ENCODE assay signal across 8 cellular contexts in the genomic region with DNA sequence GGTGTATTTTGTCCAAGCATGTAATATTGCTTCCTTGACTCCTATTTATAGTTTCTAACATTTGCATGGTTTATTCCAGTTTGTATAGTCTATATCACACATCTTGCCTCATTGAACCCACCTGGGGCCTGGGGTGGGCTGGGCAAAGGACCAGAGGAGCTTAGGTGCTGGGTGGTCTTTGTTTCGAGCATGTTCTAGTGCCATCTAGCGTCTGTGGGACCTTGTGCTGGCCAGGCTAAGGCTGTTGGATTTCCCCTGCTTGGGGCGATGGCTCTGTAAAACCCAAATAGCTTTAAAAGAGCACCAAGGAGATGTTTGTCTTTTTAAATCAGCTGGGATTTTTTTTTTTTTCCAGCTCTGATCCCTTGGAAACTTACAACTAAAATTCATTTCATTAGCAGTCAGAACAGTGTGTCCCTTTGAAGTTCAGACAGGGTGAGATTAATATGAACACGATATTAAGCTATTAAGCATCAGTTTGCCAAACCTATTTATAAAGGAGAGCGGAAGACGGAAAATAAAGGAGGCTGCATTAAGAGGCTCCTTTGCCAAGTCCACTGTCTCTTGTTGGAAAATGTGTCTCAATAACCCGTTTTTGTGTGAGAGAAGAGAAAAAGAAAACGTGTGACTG.
DNase-seq lines count a peak whose midpoint lies in the region; ATAC-seq and TF ChIP-seq lines count a peak whose summit lies in the region.

No MANE protein-coding gene starts in this region.

- peak in 2 of 3 experiments; percentile 56 to 75 for TF ChIP-seq CTCF in ascending aorta (IDR thresholded peaks at IDR 0.05)

- H3K27me3 ChIP-seq in ascending aorta, result no peaks in the 10 kb centered on the region

- H3K27ac ChIP-seq in ascending aorta, result no peak overlapping the region

- no peak for ATAC-seq in stimulated activated naive CD8-positive, alpha-beta T cell treated with anti-CD3 and anti-CD28 coated beads, Interleukin-15, Interleukin-2, amounts not matched to agents 100 U/mL and 50 U/mL, for 24 hours
- ATAC-seq in HG03039 (IDR thresholded peaks at IDR 0.05; ENCODE audit: unreplicated experiment) (no peak), HG03196 (IDR thresholded peaks at IDR 0.05; ENCODE audit: unreplicated experiment) (no peak)

- intact Hi-C loops in ascending aorta (cut with DNase I), result loop anchor here (1.0 to 2.0 kb wide), 2 partner anchors 310 to 515 kb away; no protein-coding TSS in a partner anchor

- H3K36me3 ChIP-seq in ascending aorta, result no peaks in the 10 kb centered on the region

- no peak overlapping the region for H3K4me3 ChIP-seq in ascending aorta

- peak; percentile 78 for DNase-seq in ELF-1 (ENCODE audit: low read depth, low spot score)
- peak; percentile 41 for DNase-seq in M059J (ENCODE audit: low read depth)
- DNase-seq in ascending aorta (ENCODE audit: low spot score in 2 of 2), result peak in 1 of 2 donors; percentile 65
- DNase-seq in hepatic stellate cell (ENCODE audit: low spot score), result peak; percentile 51
- peak; percentile 17 for DNase-seq in stimulated activated naive CD8-positive, alpha-beta T cell treated with anti-CD3 and anti-CD28 coated beads, Interleukin-15, Interleukin-2, amounts not matched to agents 100 U/mL and 50 U/mL, for 24 hours
- DNase-seq in stimulated activated CD4-positive, alpha-beta T cell treated with anti-CD3 and anti-CD28 coated beads, Interleukin-12 subunit alpha, Interleukin-12 subunit beta, amount 100 ng/mL, for 4 hours, result no peak

- no peaks in the 10 kb centered on the region for H3K4me1 ChIP-seq in ascending aorta

- no peaks in the 10 kb centered on the region for H3K9me3 ChIP-seq in ascending aorta
